In the genomic region with DNA sequence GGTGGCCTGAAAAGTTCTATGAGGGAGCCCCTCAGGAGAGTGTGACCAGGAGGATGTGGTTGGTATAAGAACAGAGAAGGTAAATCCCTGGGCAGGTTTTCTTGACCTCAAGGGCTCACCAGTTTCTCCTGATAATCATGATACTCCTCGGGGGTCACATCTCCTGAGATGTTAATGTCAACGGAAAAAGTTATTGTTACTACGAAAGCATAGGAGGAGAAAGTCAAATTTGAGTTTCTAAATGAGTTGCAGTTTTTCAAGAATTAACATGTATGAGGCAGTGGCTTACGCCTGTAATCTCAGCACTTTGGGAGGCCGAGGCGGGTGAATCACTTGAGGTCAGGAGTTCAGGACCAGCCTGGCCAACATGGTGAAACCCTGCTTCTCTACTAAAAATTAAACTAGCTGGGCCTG, we compare ENCODE assay signal across 12 cellular contexts. TPM values are rescaled to one million over a fixed set of nuclear protein-coding genes. Genes with fewer than 3 reads are reported as not detected.
DNase-seq lines count a peak whose midpoint lies in the region; ATAC-seq, FAIRE-seq and TF ChIP-seq lines count a peak whose summit lies in the region.
"Had no signal": no experiment of that assay in that cellular context is flagged by ENCODE, and none has a peak within 500 bp of the region (broad histone marks: within the 10 kb centered on the region; RNA-seq: fewer than 3 reads in every experiment).

No MANE protein-coding gene starts in this region.

- no peak for TF ChIP-seq POLR2A in endothelial cell of umbilical vein (IDR thresholded peaks at IDR 0.05; ENCODE audit: low read depth, low read length)

- H3K27ac ChIP-seq in endothelial cell of umbilical vein (ENCODE audit: insufficient read depth, low read depth, low read length) (peak overlapping the region; percentile 6), SJCRH30 (no peak overlapping the region)

- H3K4me3 ChIP-seq in endothelial cell of umbilical vein (replicated peaks in 1 of 3; ENCODE audit: insufficient read depth in 1 of 3, low read depth in 1 of 3, low read length in 3 of 3) (no peak overlapping the region), SJCRH30 (no peak overlapping the region)

- no peak overlapping the region for H2AFZ ChIP-seq in endothelial cell of umbilical vein (ENCODE audit: low read depth, low read length)

- in situ Hi-C loops in GM13976 (cut with MboI; ENCODE audit: low sequenced_read_pairs, unreplicated experiment), result no loop called here

- no TSS peak for BruUV-seq in endothelial cell of umbilical vein (replicated peaks; lab: Mats Ljungman, UMichigan)

- peaks cover 16% of the 10 kb centered on the region for H3K4me1 ChIP-seq in endothelial cell of umbilical vein (ENCODE audit: control insufficient read depth, extremely low read depth, insufficient read depth, low read length)
- H3K4me1 ChIP-seq in SJCRH30, result no peaks in the 10 kb centered on the region

- H4K20me1 ChIP-seq in endothelial cell of umbilical vein (replicated peaks; ENCODE audit: control insufficient read depth, extremely low read depth, insufficient read depth, low read length), result no peaks in the 10 kb centered on the region

- intact Hi-C loops in endothelial cell of umbilical vein (cut with micrococcal nuclease) (loop anchor here (10.0 kb wide), 2 partner anchors 247 to 457 kb away; a partner anchor contains a TSS), head of caudate nucleus (cut with DNase I) (no loop called here)

- ATAC-seq in GM19452 (IDR thresholded peaks at IDR 0.05; ENCODE audit: unreplicated experiment), result peak; percentile 57
- no peak for ATAC-seq in GM21528 (IDR thresholded peaks at IDR 0.05; ENCODE audit: low FRiP score, unreplicated experiment)
- ATAC-seq: naive thymus-derived CD8-positive, alpha-beta T cell had no signal

- FAIRE-seq in endothelial cell of umbilical vein (lab: Jason Lieb, UNC), result no peak

- H3K9me1 ChIP-seq in endothelial cell of umbilical vein (replicated peaks; ENCODE audit: control insufficient read depth, extremely low read depth, insufficient read depth, low read length), result no peaks in the 10 kb centered on the region

- POLR2A ChIA-PET in endothelial cell of umbilical vein (lab: Charles Lee), result interaction anchor here (0.7 to 1.7 kb wide), 2 partner anchors 21 to 96 kb away, joined by 5 to 8 read pairs; no protein-coding TSS in a partner anchor

- dilution Hi-C loops in endothelial cell of umbilical vein (cut with MboI; ENCODE audit: extremely low pct_ligation_motif_present, low sequenced_read_pairs), result no loop called here

- H3K9ac ChIP-seq in endothelial cell of umbilical vein (replicated peaks; ENCODE audit: extremely low read depth, insufficient read depth, low read length), result peak overlapping the region; percentile 9

- H3K9me3 ChIP-seq in endothelial cell of umbilical vein (replicated peaks; ENCODE audit: control insufficient read depth, insufficient read depth, low read length) (no peaks in the 10 kb centered on the region), SJCRH30 (replicated peaks) (no peaks in the 10 kb centered on the region)

- no peaks in the 10 kb centered on the region for H3K79me2 ChIP-seq in endothelial cell of umbilical vein (ENCODE audit: control insufficient read depth, insufficient read depth, low read length)

- peaks cover 0 to 2% of the 10 kb centered on the region in 2 experiments for H3K27me3 ChIP-seq in endothelial cell of umbilical vein (ENCODE audit: control insufficient read depth in 2 of 2, insufficient read depth in 2 of 2, low read length in 2 of 2)
- H3K27me3 ChIP-seq in SJCRH30, result no peaks in the 10 kb centered on the region

- TF ChIP-seq CTCF in GM13976 (IDR thresholded peaks at IDR 0.05; ENCODE audit: borderline replicate concordance, control extremely low read depth, extremely low read depth, insufficient read depth, missing control alignments), result no peak
- TF ChIP-seq CTCF in endothelial cell of umbilical vein (IDR thresholded peaks at IDR 0.05; ENCODE audit: extremely low read depth in 1 of 2, insufficient read depth in 1 of 2, low read depth in 1 of 2, low read length in 2 of 2), result no peak

- CTCF ChIA-PET in endothelial cell of umbilical vein (lab: Charles Lee), result interaction anchor here (0.6 to 8.1 kb wide), 2 partner anchors 24 to 29 kb away, joined by 3 to 104 read pairs; a partner anchor contains a TSS

- DNase-seq in GM13976 (ENCODE audit: low spot score) (peak; percentile 56), MV-4-11 (lab: John Stamatoyannopoulos, UW) (peak; percentile 37), endothelial cell of umbilical vein (ENCODE audit: low read depth, low spot score) (no peak), iPS-NIHi11 (ENCODE audit: low spot score) (no peak), SJCRH30 (no peak), head of caudate nucleus (no peak)
- DNase-seq: DMS79 treated with DMSO at 0.1 percent for 48 hours; effector CD8-positive, alpha-beta T cell; naive thymus-derived CD8-positive, alpha-beta T cell; NCI-H187 had no signal

- H3K36me3 ChIP-seq in endothelial cell of umbilical vein (ENCODE audit: control insufficient read depth in 2 of 2, extremely low read depth in 1 of 2, insufficient read depth in 2 of 2, low read length in 2 of 2), result no peaks in the 10 kb centered on the region
- H3K36me3 ChIP-seq in SJCRH30, result peaks cover 28% of the 10 kb centered on the region

- H3K4me2 ChIP-seq in endothelial cell of umbilical vein (ENCODE audit: insufficient read depth, low read length), result no peak overlapping the region

TF ChIP-seq in endothelial cell of umbilical vein, 7 proteins besides CTCF, POLR2A, EP300 and RAD21:
- TF ChIP-seq MYC (IDR thresholded peaks at IDR 0.05; ENCODE audit: low read depth, low read length) (no peak), GATA2 (IDR thresholded peaks at IDR 0.05; ENCODE audit: insufficient read depth, insufficient read length, low read depth, low read length) (no peak), JUN (IDR thresholded peaks at IDR 0.05; ENCODE audit: borderline replicate concordance, insufficient read depth, insufficient read length, low read depth) (no peak), EZH2 (IDR thresholded peaks at IDR 0.05; ENCODE audit: borderline replicate concordance, low read depth, low read length, severe bottlenecking) (no peak), FOS (IDR thresholded peaks at IDR 0.05; ENCODE audit: borderline replicate concordance, insufficient read depth, low read length) (no peak), POLR2AphosphoS5 (IDR thresholded peaks at IDR 0.05; ENCODE audit: insufficient read depth, low read depth, low read length) (no peak)
- TF ChIP-seq, protein P1, sequence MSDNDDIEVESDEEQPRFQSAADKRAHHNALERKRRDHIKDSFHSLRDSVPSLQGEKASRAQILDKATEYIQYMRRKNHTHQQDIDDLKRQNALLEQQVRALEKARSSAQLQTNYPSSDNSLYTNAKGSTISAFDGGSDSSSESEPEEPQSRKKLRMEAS (IDR thresholded peaks at IDR 0.05; ENCODE audit: insufficient read depth, insufficient read length), result no peak

RNA-seq across cellular contexts. Expression of a gene that starts 23.4 kb away (rescaled TPM):
- 18.0 and 26.2 TPM in 2 replicates for total RNA-seq in endothelial cell of umbilical vein
- 7.8 and 8.9 TPM in 2 replicates for polyA plus RNA-seq in endothelial cell of umbilical vein
- polyA plus RNA-seq in endothelial cell of umbilical vein (2011; cell fraction: cytosol; rRNA removed), result 11.2 and 11.7 TPM in 2 replicates
- 17.7 and 21.9 TPM in 2 replicates for polyA plus RNA-seq in endothelial cell of umbilical vein (2011; cell fraction: nucleus; rRNA removed)
- polyA plus RNA-seq in endothelial cell of umbilical vein (2012), result 10.4 and 18.0 TPM in 2 replicates
- 10.5 and 14.1 TPM in 2 replicates for polyA minus RNA-seq in endothelial cell of umbilical vein
- 18.0 TPM for polyA minus RNA-seq in endothelial cell of umbilical vein (2011; cell fraction: cytosol; rRNA and poly(A)+ RNA removed)
- 13.2 and 15.8 TPM in 2 replicates for polyA minus RNA-seq in endothelial cell of umbilical vein (2011; cell fraction: nucleus; rRNA and poly(A)+ RNA removed)
- 27.8 and 28.6 TPM in 2 replicates for total RNA-seq in SJCRH30 (2014; rRNA removed; shearing (Covaris generic))

RNA-seq across cellular contexts. Expression of a gene that starts 23.6 kb away (rescaled TPM):
- 109 and 121 TPM in 2 replicates for total RNA-seq in endothelial cell of umbilical vein
- 76.2 and 77.2 TPM in 2 replicates for polyA plus RNA-seq in endothelial cell of umbilical vein
- 79.8 and 86.5 TPM in 2 replicates for polyA plus RNA-seq in endothelial cell of umbilical vein (2011; cell fraction: cytosol; rRNA removed)
- 182 and 225 TPM in 2 replicates for polyA plus RNA-seq in endothelial cell of umbilical vein (2011; cell fraction: nucleus; rRNA removed)
- 121 and 140 TPM in 2 replicates for polyA plus RNA-seq in endothelial cell of umbilical vein (2012)
- polyA minus RNA-seq in endothelial cell of umbilical vein, result 72.3 and 84.8 TPM in 2 replicates
- 55.6 TPM for polyA minus RNA-seq in endothelial cell of umbilical vein (2011; cell fraction: cytosol; rRNA and poly(A)+ RNA removed)
- polyA minus RNA-seq in endothelial cell of umbilical vein (2011; cell fraction: nucleus; rRNA and poly(A)+ RNA removed), result 144 and 189 TPM in 2 replicates
- total RNA-seq in SJCRH30 (2014; rRNA removed; shearing (Covaris generic)), result 186 and 235 TPM in 2 replicates

Comparison
In these comparisons a context has a peak if more than half of its experiments do, and no peak if none do; other contexts are left out.
1. DNase-seq: peak in GM13976 (single experiment) and MV-4-11 (single experiment); none in endothelial cell of umbilical vein (single experiment), iPS-NIHi11 (single experiment), SJCRH30 (0 of 2) and head of caudate nucleus (0 of 42).